In genomic region chr14:92750251-92750728, GRCh38 we compare ENCODE assay signal across 8 cellular contexts. TPM values are rescaled to one million over a fixed set of nuclear protein-coding genes. Genes with fewer than 3 reads are reported as not detected.
A peak's percentile ranks its signal among the peaks of the same experiment; 100 is the strongest.
DNase-seq lines count a peak whose midpoint lies in the region; ATAC-seq and TF ChIP-seq lines count a peak whose summit lies in the region.
"Not testable (repeated sequence)": the region's sequence is repeated elsewhere in the genome, so short reads cannot be mapped to it uniquely, and the experiment has no call there.

No MANE protein-coding gene starts in this region.

- H3K9me3 ChIP-seq in heart right ventricle, result not testable (repeated sequence)

- peaks cover 0 to 26% (median 0%) of the 10 kb centered on the region in 7 donors for H3K27me3 ChIP-seq in heart right ventricle

- H3K4me3 ChIP-seq in heart right ventricle, result peak overlapping the region in 2 of 10 donors; percentile 15 to 42

- H3K27ac Mint-ChIP-seq in CD14-positive monocyte, result peak overlapping the region in 1 of 7 donors; percentile 14
- H3K27ac Mint-ChIP-seq in activated naive CD4-positive, alpha-beta T cell treated with anti-CD3 and anti-CD28 coated beads, Interleukin-2, amount 50 U/mL, for 24 hours, result peak overlapping the region; percentile 55

- intact Hi-C loops in CD14-positive monocyte (cut with micrococcal nuclease); heart right ventricle (cut with DNase I); posterior vena cava (cut with DNase I): not testable (repeated sequence)

- H3K4me3 Mint-ChIP-seq in CD14-positive monocyte, result peak overlapping the region; percentile 69 to 90
- H3K4me3 Mint-ChIP-seq in activated naive CD4-positive, alpha-beta T cell treated with anti-CD3 and anti-CD28 coated beads, Interleukin-2, amount 50 U/mL, for 24 hours, result peak overlapping the region; percentile 89

- peaks cover 52 to 69% (median 56%) of the 10 kb centered on the region in 3 donors for H3K27me3 Mint-ChIP-seq in CD14-positive monocyte (ENCODE audit: low read depth in 3 of 3)
- not testable (repeated sequence) for H3K27me3 Mint-ChIP-seq in activated naive CD4-positive, alpha-beta T cell treated with anti-CD3 and anti-CD28 coated beads, Interleukin-2, amount 50 U/mL, for 24 hours

- not testable (repeated sequence) for TF ChIP-seq CTCF in CD14-positive monocyte (IDR thresholded peaks at IDR 0.05); heart right ventricle (IDR thresholded peaks at IDR 0.05)

- H3K9me3 Mint-ChIP-seq in CD14-positive monocyte, result peaks cover 21 to 60% (median 50%) of the 10 kb centered on the region in 7 donors
- not testable (repeated sequence) for H3K9me3 Mint-ChIP-seq in activated naive CD4-positive, alpha-beta T cell treated with anti-CD3 and anti-CD28 coated beads, Interleukin-2, amount 50 U/mL, for 24 hours

- peaks cover 8 to 23% of the 10 kb centered on the region in 2 donors for H3K36me3 Mint-ChIP-seq in CD14-positive monocyte
- not testable (repeated sequence) for H3K36me3 Mint-ChIP-seq in activated naive CD4-positive, alpha-beta T cell treated with anti-CD3 and anti-CD28 coated beads, Interleukin-2, amount 50 U/mL, for 24 hours

- 85 to 89% methylated on average over 10 of the region's 10 CpGs for WGBS in heart right ventricle, 2 donors

- DNase-seq in CD14-positive monocyte (ENCODE audit: low spot score); heart right ventricle: not testable (repeated sequence)
- DNase-seq in KG1 (lab: John Stamatoyannopoulos, UW) (peak; percentile 55), activated T-cell treated with anti-CD3 and anti-CD28 coated beads for 24 hours (ENCODE audit: low read depth) (peak; percentile 15), posterior vena cava (ENCODE audit: low spot score) (peak; percentile 66)
- peak; percentile 26 for DNase-seq in activated CD4-positive, alpha-beta T cell treated with anti-CD3 and anti-CD28 coated beads for 1 hour
- peak; percentile 22 to 75 (median 58) for DNase-seq in stimulated activated naive CD4-positive, alpha-beta T cell (lab: John Stamatoyannopoulos, UW)

- ATAC-seq in heart right ventricle, result not testable (repeated sequence)

- peaks cover 40% of the 10 kb centered on the region for H3K4me1 Mint-ChIP-seq in CD14-positive monocyte
- peaks cover 49% of the 10 kb centered on the region for H3K4me1 Mint-ChIP-seq in activated naive CD4-positive, alpha-beta T cell treated with anti-CD3 and anti-CD28 coated beads, Interleukin-2, amount 50 U/mL, for 24 hours

- H3K36me3 ChIP-seq in heart right ventricle, result not testable (repeated sequence)

- peaks cover 10 to 84% (median 19%) of the 10 kb centered on the region in 9 donors for H3K4me1 ChIP-seq in heart right ventricle

- H3K27ac ChIP-seq in heart right ventricle, result peak overlapping the region in 9 of 10 donors; percentile 50 to 85 (median 76)

RNA-seq across cellular contexts. Expression of gene LGMN, which starts 1.9 kb away (rescaled TPM):
- polyA plus RNA-seq in CD14-positive monocyte (1 to 10 TPM; 1.7 to 3.3 TPM), heart right ventricle (100 to 1,000 TPM in 1 of 2 donors, 10 to 100 TPM in 1; 92.4 to 125 TPM)
- total RNA-seq in heart right ventricle (100 to 1,000 TPM in 5 of 10 donors, 10 to 100 TPM in 5; 82.2 to 211 (median 103) TPM), posterior vena cava (100 to 1,000 TPM in 1 of 2 donors, 10 to 100 TPM in 1; 71.1 to 105 TPM)

RNA-seq across cellular contexts. Expression of gene GOLGA5, which starts 43.8 kb away (rescaled TPM):
- polyA plus RNA-seq in CD14-positive monocyte (10 to 100 TPM; 12.4 to 19.0 TPM), heart right ventricle (10 to 100 TPM; 18.6 to 27.7 TPM)
- total RNA-seq in heart right ventricle (10 to 100 TPM; 18.5 to 25.5 (median 21.9) TPM), posterior vena cava (10 to 100 TPM; 39.4 to 42.9 TPM)
